ENCODE assay signal across 17 cellular contexts in genomic region chr9:1210954-1211353, GRCh38.
"Had no signal": no experiment of that assay in that cellular context is flagged by ENCODE, and none has a peak within 500 bp of the region (broad histone marks: within the 10 kb centered on the region; RNA-seq: fewer than 3 reads in every experiment).

No MANE protein-coding gene starts in this region.

- H3K4me3 ChIP-seq: body of pancreas, spleen, thoracic aorta, upper lobe of left lung had no signal

- H3K27ac ChIP-seq: body of pancreas, spleen, thoracic aorta, upper lobe of left lung, VCaP had no signal

- H3K27me3 ChIP-seq: body of pancreas, spleen, upper lobe of left lung had no signal

- ATAC-seq: activated CD8-positive, alpha-beta T cell treated with anti-CD3 and anti-CD28 coated beads, Interleukin-2, amount 10 ng/mL, durations not matched to agents 7 days and 5 days; body of pancreas; natural killer cell treated with Interleukin-12 subunit alpha and Interleukin-12 subunit beta and Interleukin-15 and Interleukin-18, amount 100 ng/mL, for 72 hours had no signal

- H3K9me3 ChIP-seq: body of pancreas, thoracic aorta, upper lobe of left lung had no signal

- DNase-seq: activated CD4-positive, alpha-beta T cell treated with anti-CD3 and anti-CD28 coated beads for 1 hour; activated CD4-positive, alpha-beta T cell treated with anti-CD3 and anti-CD28 coated beads, Interleukin-2, amount 50 U/mL, for 1 hour; activated CD8-positive, alpha-beta T cell treated with anti-CD3 and anti-CD28 coated beads, Interleukin-2, amount 10 ng/mL, durations not matched to agents 7 days and 5 days; activated gamma-delta T cell treated with Interleukin-2 at 50 U/mL for 16 hours; anterior cingulate cortex; body of pancreas; effector CD4-positive, alpha-beta T cell; erythroblast; hippocampal formation; retina; spleen; stimulated activated CD4-positive, alpha-beta T cell treated with anti-CD3 and anti-CD28 coated beads, Interleukin-4, amount 100 ng/mL, for 1 hour; stimulated activated naive CD4-positive, alpha-beta T cell treated with Interleukin-2 at 50 U/mL for 16 hours; upper lobe of left lung had no signal

- H3K4me1 ChIP-seq: body of pancreas, spleen, upper lobe of left lung had no signal

- H3K36me3 ChIP-seq: spleen, thoracic aorta, upper lobe of left lung had no signal
